Comparison of ENCODE assay signal across 22 cellular contexts in the genomic region with DNA sequence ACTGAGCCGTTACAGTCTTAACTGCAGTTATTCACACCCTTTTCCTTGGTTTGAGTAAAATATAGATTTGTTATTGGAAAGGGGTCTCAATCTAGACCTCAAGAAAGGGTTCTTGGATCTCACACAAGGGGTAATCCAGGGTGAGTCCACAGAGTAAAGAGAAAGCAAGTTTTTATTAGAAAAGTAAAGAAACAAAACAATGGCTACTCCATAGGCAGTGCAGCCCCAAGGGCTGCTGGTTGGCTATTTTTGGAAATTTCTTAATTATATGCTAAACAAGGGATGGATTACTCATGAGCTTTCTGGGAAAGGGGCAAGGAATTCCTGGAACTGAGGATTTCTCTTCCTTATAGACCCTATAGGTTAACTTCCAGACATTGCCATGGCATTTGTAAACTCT. TPM values are rescaled to one million over a fixed set of nuclear protein-coding genes. Genes with fewer than 3 reads are reported as not detected.
"Had no signal": no experiment of that assay in that cellular context is flagged by ENCODE, and none has a peak within 500 bp of the region (broad histone marks: within the 10 kb centered on the region; RNA-seq: fewer than 3 reads in every experiment).

No MANE protein-coding gene starts in this region.

- H3K27me3 ChIP-seq: adrenal gland, body of pancreas, colonic mucosa, spleen, upper lobe of left lung had no signal

- H3K4me3 ChIP-seq: adrenal gland, body of pancreas, colonic mucosa, esophagus squamous epithelium, spleen, upper lobe of left lung had no signal

- H3K9me3 Mint-ChIP-seq: activated CD4-positive, alpha-beta memory T cell treated with anti-CD3 and anti-CD28 coated beads for 36 hours; activated naive CD4-positive, alpha-beta T cell treated with anti-CD3 and anti-CD28 coated beads, Interleukin-2, amount 10 ng/mL, durations not matched to agents 7 days and 5 days; natural killer cell; stimulated activated naive CD8-positive, alpha-beta T cell treated with anti-CD3 and anti-CD28 coated beads, Interleukin-15, amount 100 ng/mL, for 72 hours had no signal

- H3K4me1 ChIP-seq: adrenal gland, body of pancreas, colonic mucosa had no signal

- H3K36me3 Mint-ChIP-seq: activated CD4-positive, alpha-beta memory T cell treated with anti-CD3 and anti-CD28 coated beads for 36 hours; activated CD8-positive, alpha-beta memory T cell treated with anti-CD3 and anti-CD28 coated beads, Interleukin-2, amount 10 ng/mL, durations not matched to agents 7 days and 5 days; activated naive CD4-positive, alpha-beta T cell treated with anti-CD3 and anti-CD28 coated beads, Interleukin-2, amount 10 ng/mL, durations not matched to agents 7 days and 5 days; natural killer cell had no signal

- H3K9me3 ChIP-seq: adrenal gland, body of pancreas, colonic mucosa, esophagus squamous epithelium, spleen, upper lobe of left lung had no signal

- ATAC-seq: activated CD8-positive, alpha-beta memory T cell treated with anti-CD3 and anti-CD28 coated beads, Interleukin-2, amount 10 ng/mL, durations not matched to agents 7 days and 5 days; body of pancreas; left ventricle myocardium superior; natural killer cell; right cardiac atrium; stimulated activated naive CD8-positive, alpha-beta T cell treated with anti-CD3 and anti-CD28 coated beads, Interleukin-15, amount 100 ng/mL, for 72 hours; T-helper 17 cell had no signal

- DNase-seq: activated CD4-positive, alpha-beta memory T cell treated with anti-CD3 and anti-CD28 coated beads for 36 hours; activated CD8-positive, alpha-beta memory T cell treated with anti-CD3 and anti-CD28 coated beads, Interleukin-2, amount 10 ng/mL, durations not matched to agents 7 days and 5 days; activated naive CD4-positive, alpha-beta T cell treated with anti-CD3 and anti-CD28 coated beads, Interleukin-2, amount 10 ng/mL, durations not matched to agents 7 days and 5 days; activated T-cell treated with anti-CD3 and anti-CD28 coated beads, Interleukin-2, amount 50 U/mL, for 1 hour; body of pancreas; central memory CD4-positive, alpha-beta T cell; colonic mucosa; effector CD4-positive, alpha-beta T cell; esophagus squamous epithelium; foreskin melanocyte; kidney glomerular epithelial cell; left ventricle myocardium superior; mesendoderm; natural killer cell; nucleus accumbens; right cardiac atrium; spleen; stimulated activated naive CD8-positive, alpha-beta T cell treated with anti-CD3 and anti-CD28 coated beads, Interleukin-15, amount 100 ng/mL, for 72 hours; T-helper 17 cell; upper lobe of left lung; WERI-Rb-1 had no signal

- H3K27ac ChIP-seq: adrenal gland, body of pancreas, colonic mucosa, esophagus squamous epithelium, spleen, upper lobe of left lung, WERI-Rb-1 had no signal

- H3K27ac Mint-ChIP-seq: activated CD4-positive, alpha-beta memory T cell treated with anti-CD3 and anti-CD28 coated beads for 36 hours; activated CD8-positive, alpha-beta memory T cell treated with anti-CD3 and anti-CD28 coated beads, Interleukin-2, amount 10 ng/mL, durations not matched to agents 7 days and 5 days; activated naive CD4-positive, alpha-beta T cell treated with anti-CD3 and anti-CD28 coated beads, Interleukin-2, amount 10 ng/mL, durations not matched to agents 7 days and 5 days; natural killer cell; stimulated activated naive CD8-positive, alpha-beta T cell treated with anti-CD3 and anti-CD28 coated beads, Interleukin-15, amount 100 ng/mL, for 72 hours; T-helper 17 cell had no signal

- H3K36me3 ChIP-seq: adrenal gland, colonic mucosa, esophagus squamous epithelium, spleen, upper lobe of left lung, WERI-Rb-1 had no signal

RNA-seq across cellular contexts. Expression of a gene that starts 24.6 kb away (rescaled TPM):
- total RNA-seq: activated CD4-positive, alpha-beta memory T cell treated with anti-CD3 and anti-CD28 coated beads for 36 hours had no signal
